In the genomic region with DNA sequence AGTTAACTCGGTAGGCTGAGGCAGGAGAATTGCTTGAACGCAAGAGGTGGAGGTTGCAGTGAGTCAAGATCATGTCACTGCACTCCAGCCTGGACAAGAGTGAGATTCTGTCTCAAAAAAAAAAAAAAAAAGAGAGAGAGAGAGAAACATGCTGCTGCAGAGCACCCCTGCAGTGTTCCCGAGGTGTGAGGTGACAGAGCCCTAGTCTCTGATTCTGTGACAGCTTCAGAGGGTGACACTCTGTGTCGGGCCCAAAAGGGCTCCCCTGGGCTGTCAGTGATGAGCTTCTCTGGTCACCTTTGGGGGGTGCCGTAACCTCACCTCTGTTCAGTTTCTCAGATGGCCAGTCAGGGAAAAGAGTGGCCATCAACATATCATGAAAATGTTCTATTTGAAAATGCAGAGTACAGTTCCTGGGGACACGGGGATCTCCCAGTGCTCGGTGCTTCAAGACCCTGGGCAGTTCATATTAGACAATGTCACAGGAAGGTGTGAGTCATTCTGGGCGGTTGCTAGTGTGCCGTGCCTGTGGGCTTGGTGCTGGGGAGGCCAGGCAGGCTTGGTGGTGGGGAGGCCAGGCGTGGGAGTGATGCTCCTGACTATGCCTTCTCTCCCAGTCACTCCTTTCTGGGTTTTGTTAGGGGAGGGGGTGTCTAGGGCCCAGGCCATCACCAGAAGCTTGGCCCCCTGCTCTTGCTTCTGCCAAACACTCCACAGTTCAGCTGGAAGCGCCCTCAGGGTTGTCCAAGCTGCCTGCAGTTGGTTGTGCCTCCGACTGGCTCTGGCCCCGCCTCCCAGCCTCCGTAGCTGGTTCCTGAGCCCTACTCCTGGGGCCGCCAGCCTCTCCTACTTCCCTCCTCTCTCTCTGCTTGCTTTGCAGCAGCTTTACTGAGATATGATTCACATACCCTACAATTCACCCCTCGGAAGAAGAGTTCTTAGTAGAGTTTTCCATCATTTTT, we compare ENCODE assay signal across 8 cellular contexts. TPM values are rescaled to one million over a fixed set of nuclear protein-coding genes. Genes with fewer than 3 reads are reported as not detected.
A peak's percentile ranks its signal among the peaks of the same experiment; 100 is the strongest.
DNase-seq lines count a peak whose midpoint lies in the region; ATAC-seq and TF ChIP-seq lines count a peak whose summit lies in the region.

No MANE protein-coding gene starts in this region.

- no TSS peak for BruUV-seq in Panc1 (replicated peaks; lab: Mats Ljungman, UMichigan)

- H3K9me3 ChIP-seq in Panc1 (ENCODE audit: control insufficient read depth, insufficient read depth, low read depth, low read length): no peaks in the 10 kb centered on the region
- H3K9me3 ChIP-seq in aorta (ENCODE audit: control insufficient read depth, low read length): no peaks in the 10 kb centered on the region

- ATAC-seq in Panc1 (peak; percentile 73), aorta (ENCODE audit: low FRiP score) (no peak), GM18517 (IDR thresholded peaks at IDR 0.05; ENCODE audit: unreplicated experiment) (no peak)

- no peaks in the 10 kb centered on the region for H3K36me3 ChIP-seq in Panc1 (ENCODE audit: control insufficient read depth, insufficient read depth, low read length)
- H3K36me3 ChIP-seq in aorta (ENCODE audit: control insufficient read depth in 1 of 2, insufficient read depth in 2 of 2, low read length in 1 of 2): no peaks in the 10 kb centered on the region

- intact Hi-C loops in Panc1 (cut with micrococcal nuclease; ENCODE audit: unreplicated experiment): no loop called here
- intact Hi-C loops in activated T-helper 2 cell treated with anti-CD3 and anti-CD28 coated beads, Interferon-gamma antibody, Interleukin-2, Interleukin-4, amounts not matched to agents 10 μg/mL and 5 μg/mL and 100 μg/mL, durations not matched to agents 14 hours and 24 hours and 36 hours (cut with micrococcal nuclease): loop anchor here (1.0 to 5.0 kb wide), 2 partner anchors 31 to 99 kb away; partner anchors contain the start of genes CDC45 and UFD1
- intact Hi-C loops in aorta (cut with DNase I): no loop called here

- no peak for TF ChIP-seq CTCF in Panc1 (IDR thresholded peaks at IDR 0.05)

- no peaks in the 10 kb centered on the region for H3K27me3 Mint-ChIP-seq in activated T-helper 2 cell treated with anti-CD3 and anti-CD28 coated beads, Interferon-gamma antibody, Interleukin-2, Interleukin-4, amounts not matched to agents 10 μg/mL and 5 μg/mL and 100 μg/mL, durations not matched to agents 14 hours and 24 hours and 36 hours (ENCODE audit: low read depth)

- H3K4me3 Mint-ChIP-seq in activated T-helper 2 cell treated with anti-CD3 and anti-CD28 coated beads, Interferon-gamma antibody, Interleukin-2, Interleukin-4, amounts not matched to agents 10 μg/mL and 5 μg/mL and 100 μg/mL, durations not matched to agents 14 hours and 24 hours and 36 hours (ENCODE audit: low read depth): peak overlapping the region; percentile 65

- no peak overlapping the region for H3K4me3 ChIP-seq in Panc1 (ENCODE audit: low read depth in 2 of 2, low read length in 2 of 2)
- no peak overlapping the region for H3K4me3 ChIP-seq in aorta (ENCODE audit: low read length in 2 of 2)

- H3K27me3 ChIP-seq in Panc1 (ENCODE audit: control insufficient read depth, insufficient read depth, low read length) (no peaks in the 10 kb centered on the region), aorta (ENCODE audit: control insufficient read depth in 1 of 2, insufficient read depth in 2 of 2, low read length in 1 of 2) (no peaks in the 10 kb centered on the region)

- H3K27ac ChIP-seq in Panc1 (ENCODE audit: low read length): no peak overlapping the region
- no peak overlapping the region for H3K27ac ChIP-seq in aorta (ENCODE audit: low read depth in 1 of 2, low read length in 2 of 2)

- CTCF ChIA-PET in Panc1 (lab: Charles Lee): no interaction called here

- in situ Hi-C loops in Panc1 (cut with HindIII; ENCODE audit: low pct_unique_long_range_greater_than_20kb, low sequenced_read_pairs): no loop called here

- WGBS in aorta, 2 donors: 50 to 52% methylated on average over 16 of the region's 16 CpGs

- DNase-seq in GM19238 (ENCODE audit: insufficient read length, low spot score) (peak; percentile 39), Panc1 (ENCODE audit: low read depth, low spot score) (no peak), inferior parietal cortex (ENCODE audit: extremely low spot score) (peak; percentile 6), NCI-H2107 (lab: John Stamatoyannopoulos, UW) (no peak), aorta (no peak)
- peak; percentile 63 for DNase-seq in activated T-helper 2 cell treated with anti-CD3 and anti-CD28 coated beads, Interferon-gamma antibody, Interleukin-2, Interleukin-4, amounts not matched to agents 10 μg/mL and 5 μg/mL and 100 μg/mL, durations not matched to agents 14 hours and 24 hours and 36 hours (ENCODE audit: low spot score)
- DNase-seq in stimulated activated CD8-positive, alpha-beta memory T cell treated with anti-CD3 and anti-CD28 coated beads, Interleukin-2, amount 100 ng/mL, for 1 hour (ENCODE audit: low read depth in 2 of 2): peak; percentile 26 to 27

- no peaks in the 10 kb centered on the region for H3K9me3 Mint-ChIP-seq in activated T-helper 2 cell treated with anti-CD3 and anti-CD28 coated beads, Interferon-gamma antibody, Interleukin-2, Interleukin-4, amounts not matched to agents 10 μg/mL and 5 μg/mL and 100 μg/mL, durations not matched to agents 14 hours and 24 hours and 36 hours

- H3K27ac Mint-ChIP-seq in activated T-helper 2 cell treated with anti-CD3 and anti-CD28 coated beads, Interferon-gamma antibody, Interleukin-2, Interleukin-4, amounts not matched to agents 10 μg/mL and 5 μg/mL and 100 μg/mL, durations not matched to agents 14 hours and 24 hours and 36 hours: peak overlapping the region; percentile 94

- no peaks in the 10 kb centered on the region for H3K36me3 Mint-ChIP-seq in activated T-helper 2 cell treated with anti-CD3 and anti-CD28 coated beads, Interferon-gamma antibody, Interleukin-2, Interleukin-4, amounts not matched to agents 10 μg/mL and 5 μg/mL and 100 μg/mL, durations not matched to agents 14 hours and 24 hours and 36 hours (ENCODE audit: low read depth)

- no peaks in the 10 kb centered on the region for H3K4me1 ChIP-seq in Panc1 (ENCODE audit: control insufficient read depth, insufficient read depth, low read length)
- H3K4me1 ChIP-seq in aorta (ENCODE audit: control insufficient read depth in 1 of 2, insufficient read depth in 2 of 2, low read length in 2 of 2): no peaks in the 10 kb centered on the region

- POLR2A ChIA-PET in Panc1 (lab: Charles Lee): no interaction called here

- peaks cover 44% of the 10 kb centered on the region for H3K4me1 Mint-ChIP-seq in activated T-helper 2 cell treated with anti-CD3 and anti-CD28 coated beads, Interferon-gamma antibody, Interleukin-2, Interleukin-4, amounts not matched to agents 10 μg/mL and 5 μg/mL and 100 μg/mL, durations not matched to agents 14 hours and 24 hours and 36 hours (ENCODE audit: low read depth)

RNA-seq across cellular contexts. Expression of gene CLDN5, which starts 52.5 kb away (rescaled TPM):
- total RNA-seq in Panc1 (2021; ENCODE audit: unreplicated experiment) (0.18 TPM), aorta (10 to 100 TPM; 43.7 to 69.2 TPM)
- not detected for polyA plus RNA-seq in Panc1 (2012; ENCODE audit: insufficient read length)
- 1.2 and 1.5 TPM in 2 replicates for total RNA-seq in activated T-helper 2 cell treated with anti-CD3 and anti-CD28 coated beads, Interferon-gamma antibody, Interleukin-2, Interleukin-4, amounts not matched to agents 10 μg/mL and 5 μg/mL and 100 μg/mL, durations not matched to agents 14 hours and 24 hours and 36 hours
- polyA plus RNA-seq in aorta: 1 to 10 TPM; 4.0 to 4.5 TPM

Comparison
In these comparisons a context has a peak if more than half of its experiments do, and no peak if none do; other contexts are left out.
1. DNase-seq: peak in GM19238 (single experiment), activated T-helper 2 cell treated with anti-CD3 and anti-CD28 coated beads, Interferon-gamma antibody, Interleukin-2, Interleukin-4, amounts not matched to agents 10 μg/mL and 5 μg/mL and 100 μg/mL, durations not matched to agents 14 hours and 24 hours and 36 hours (single experiment), inferior parietal cortex (single experiment) and stimulated activated CD8-positive, alpha-beta memory T cell treated with anti-CD3 and anti-CD28 coated beads, Interleukin-2, amount 100 ng/mL, for 1 hour (2 of 2); none in Panc1 (single experiment), NCI-H2107 (single experiment) and aorta (0 of 2).
2. RNA of gene CLDN5, which starts 52.5 kb away (total RNA-seq): 43.7 to 69.2 TPM in aorta; 1.2 to 1.5 TPM in activated T-helper 2 cell treated with anti-CD3 and anti-CD28 coated beads, Interferon-gamma antibody, Interleukin-2, Interleukin-4, amounts not matched to agents 10 μg/mL and 5 μg/mL and 100 μg/mL, durations not matched to agents 14 hours and 24 hours and 36 hours and 0.18 TPM in Panc1 (single experiment); every median in the first group is over 10 times any median in the second.